In genomic region chr6:88499845-88500699, GRCh38 we compare ENCODE assay signal across 15 cellular contexts.
A peak's percentile ranks its signal among the peaks of the same experiment; 100 is the strongest.
DNase-seq lines count a peak whose midpoint lies in the region; ATAC-seq, FAIRE-seq and TF ChIP-seq lines count a peak whose summit lies in the region.
"Had no signal": no experiment of that assay in that cellular context is flagged by ENCODE, and none has a peak within 500 bp of the region (broad histone marks: within the 10 kb centered on the region; RNA-seq: fewer than 3 reads in every experiment).

No MANE protein-coding gene starts in this region.

- H3K4me1 Mint-ChIP-seq in T-cell, result no peaks in the 10 kb centered on the region

- no peak overlapping the region for H3K27ac Mint-ChIP-seq in T-cell
- H3K27ac Mint-ChIP-seq: activated T-cell treated with anti-CD3 and anti-CD28 coated beads, Interleukin-2, amount 50 U/mL, for 72 hours had no signal

- H3K4me3 Mint-ChIP-seq in T-cell, result no peak overlapping the region
- H3K4me3 Mint-ChIP-seq: activated T-cell treated with anti-CD3 and anti-CD28 coated beads, Interleukin-2, amount 50 U/mL, for 72 hours had no signal

- H3K27me3 Mint-ChIP-seq in T-cell, result peaks cover 14 to 18% of the 10 kb centered on the region in 2 donors

- FAIRE-seq in GM12892 (lab: Jason Lieb, UNC), result peak; percentile 93
- FAIRE-seq in HTR-8/SVneo (lab: Jason Lieb, UNC), result no peak
- FAIRE-seq: K562 had no signal

- no peaks in the 10 kb centered on the region for H3K36me3 Mint-ChIP-seq in T-cell

- CTCF ChIA-PET in T-cell (lab: Charles Lee), result no interaction called here

- POLR2A ChIA-PET in T-cell (lab: Charles Lee), result no interaction called here

- DNase-seq in GM12892 (ENCODE audit: insufficient read length), result no peak
- DNase-seq in NCI-H526 treated with DMSO at 0.1 percent for 48 hours (lab: John Stamatoyannopoulos, UW), result peak; percentile 35
- DNase-seq in stimulated activated CD4-positive, alpha-beta T cell treated with anti-CD3 and anti-CD28 coated beads, Interleukin-4, amount 100 ng/mL, for 1 hour, result no peak
- DNase-seq in HTR-8/SVneo (ENCODE audit: insufficient read length, low spot score), result no peak
- DNase-seq in T-cell, result no peak
- DNase-seq: activated T-cell treated with anti-CD3 and anti-CD28 coated beads, Interleukin-2, amount 50 U/mL, for 72 hours; anterior cingulate cortex; DMS79 treated with DMSO at 0.1 percent for 48 hours; NCI-H2081; posterior cingulate gyrus; SW 1271 had no signal

- H3K9me3 Mint-ChIP-seq in T-cell, result peaks cover 0 to 2% (median 0%) of the 10 kb centered on the region in 3 donors
- H3K9me3 Mint-ChIP-seq: activated T-cell treated with anti-CD3 and anti-CD28 coated beads, Interleukin-2, amount 50 U/mL, for 72 hours had no signal

- TF ChIP-seq POLR2A in GM12892 (IDR thresholded peaks at IDR 0.05; ENCODE audit: low read depth, low read length), result no peak

- ATAC-seq in GM21390 (IDR thresholded peaks at IDR 0.05; ENCODE audit: unreplicated experiment) (peak; percentile 78), HG03066 (IDR thresholded peaks at IDR 0.05; ENCODE audit: low read depth, unreplicated experiment) (peak; percentile 82), T-cell (replicated peaks in 1 of 4) (no peak), HG03457 (IDR thresholded peaks at IDR 0.05; ENCODE audit: unreplicated experiment) (no peak)
- ATAC-seq: activated T-cell treated with anti-CD3 and anti-CD28 coated beads, Interleukin-2, amount 50 U/mL, for 72 hours; K562 had no signal

Comparison
In these comparisons a context has a peak if more than half of its experiments do, and no peak if none do; other contexts are left out.
1. ATAC-seq: peak in GM21390 (single experiment) and HG03066 (single experiment); none in T-cell (0 of 4) and HG03457 (single experiment).